ENCODE assay signal across 8 cellular contexts in genomic region chr14:58297762-58298476, GRCh38. TPM values are rescaled to one million over a fixed set of nuclear protein-coding genes. Genes with fewer than 3 reads are reported as not detected.
DNase-seq lines count a peak whose midpoint lies in the region; ATAC-seq and TF ChIP-seq lines count a peak whose summit lies in the region.

No MANE protein-coding gene starts in this region.

- H3K4me3 Mint-ChIP-seq in WTC11: no peak overlapping the region
- no peak overlapping the region for H3K4me3 Mint-ChIP-seq in central memory CD8-positive, alpha-beta T cell

- H3K4me1 Mint-ChIP-seq in WTC11: peaks cover 11% of the 10 kb centered on the region
- H3K4me1 Mint-ChIP-seq in central memory CD8-positive, alpha-beta T cell: peaks cover 34% of the 10 kb centered on the region

- POLR2A ChIA-PET in WTC11 (lab: Charles Lee): interaction anchor here (0.7 to 2.3 kb wide), 9 partner anchors 34 to 1951 kb away, joined by 3 to 21 read pairs (median 4); partner anchors contain the start of genes KIAA0586, PPM1A, PSMA3 and TIMM9

- CTCF ChIA-PET in WTC11 (lab: Charles Lee): interaction anchor here (0.6 to 2.3 kb wide), 3 partner anchors 40 to 98 kb away, joined by 3 to 12 read pairs (median 8); partner anchors contain the start of genes PSMA3 and TOMM20L

- TF ChIP-seq CTCF in WTC11 (IDR thresholded peaks at IDR 0.05): no peak

- no peak overlapping the region for H3K27ac Mint-ChIP-seq in WTC11
- H3K27ac Mint-ChIP-seq in central memory CD8-positive, alpha-beta T cell (ENCODE audit: low read depth): no peak overlapping the region

- peak; percentile 98 for DNase-seq in AG08395 (ENCODE audit: low spot score)
- DNase-seq in NCI-H2227 (lab: John Stamatoyannopoulos, UW; ENCODE audit: unreplicated experiment): peak; percentile 99
- DNase-seq in WTC11 (ENCODE audit: low spot score): peak; percentile 98
- DNase-seq in central memory CD8-positive, alpha-beta T cell (ENCODE audit: low spot score in 2 of 2): peak; percentile 93 to 97
- DNase-seq in iris pigment epithelial cell (ENCODE audit: low read depth): peak; percentile 100
- peak; percentile 95 to 96 for DNase-seq in stimulated activated CD4-positive, alpha-beta T cell treated with anti-CD3 and anti-CD28 coated beads, Interleukin-12 subunit alpha, Interleukin-12 subunit beta, amount 100 ng/mL, for 24 hours (ENCODE audit: low read depth in 2 of 2)

- no peaks in the 10 kb centered on the region for H3K27me3 Mint-ChIP-seq in WTC11 (ENCODE audit: low read depth)
- H3K27me3 Mint-ChIP-seq in central memory CD8-positive, alpha-beta T cell: no peaks in the 10 kb centered on the region

- H3K9me3 Mint-ChIP-seq in WTC11: no peaks in the 10 kb centered on the region
- H3K9me3 Mint-ChIP-seq in central memory CD8-positive, alpha-beta T cell: no peaks in the 10 kb centered on the region

- ATAC-seq in GM18907 (IDR thresholded peaks at IDR 0.05; ENCODE audit: unreplicated experiment): peak; percentile 87
- ATAC-seq in HG03139 (IDR thresholded peaks at IDR 0.05; ENCODE audit: unreplicated experiment): peak; percentile 80
- peak; percentile 92 for ATAC-seq in WTC11
- ATAC-seq in central memory CD8-positive, alpha-beta T cell (replicated peaks; ENCODE audit: extremely low read depth, poor library complexity, severe bottlenecking): peak; percentile 86

- peaks cover 31% of the 10 kb centered on the region for H3K36me3 Mint-ChIP-seq in WTC11
- H3K36me3 Mint-ChIP-seq in central memory CD8-positive, alpha-beta T cell (ENCODE audit: insufficient read depth): peaks cover 49% of the 10 kb centered on the region

TF ChIP-seq in WTC11, 78 proteins besides CTCF, POLR2A, EP300 and RAD21 (continues in another document):
- peak; percentile 28; the same call in 1 of the 2 replicates for TF ChIP-seq USF2 (CRISPR knock-in tag; IDR thresholded peaks at IDR 0.05)
- TF ChIP-seq ZNF512 (CRISPR knock-in tag; IDR thresholded peaks at IDR 0.05; ENCODE audit: borderline replicate concordance): no peak
- TF ChIP-seq ETV6 (CRISPR knock-in tag; IDR thresholded peaks at IDR 0.05): peak; percentile 59
- no peak for TF ChIP-seq ELF4 (CRISPR knock-in tag; IDR thresholded peaks at IDR 0.05; ENCODE audit: low read depth)
- no peak for TF ChIP-seq ZNF416 (CRISPR knock-in tag; IDR thresholded peaks at IDR 0.05)
- TF ChIP-seq E2F1 (CRISPR knock-in tag; IDR thresholded peaks at IDR 0.05): no peak
- no peak for TF ChIP-seq GRHL2 (CRISPR knock-in tag; IDR thresholded peaks at IDR 0.05; ENCODE audit: insufficient replicate concordance, severe bottlenecking)
- no peak for TF ChIP-seq HMGXB4 (CRISPR knock-in tag; IDR thresholded peaks at IDR 0.05)
- TF ChIP-seq ZNF232 (CRISPR knock-in tag; IDR thresholded peaks at IDR 0.05): no peak
- TF ChIP-seq MLX (CRISPR knock-in tag; IDR thresholded peaks at IDR 0.05): no peak
- peak; percentile 95 for TF ChIP-seq ZNF532 (CRISPR knock-in tag; IDR thresholded peaks at IDR 0.05; ENCODE audit: borderline replicate concordance)
- no peak for TF ChIP-seq OVOL2 (CRISPR knock-in tag; IDR thresholded peaks at IDR 0.05; ENCODE audit: borderline replicate concordance)
- TF ChIP-seq NFE2L1 (CRISPR knock-in tag; IDR thresholded peaks at IDR 0.05): no peak
- TF ChIP-seq USF1 (CRISPR knock-in tag; IDR thresholded peaks at IDR 0.05): no peak
- no peak for TF ChIP-seq CREB1 (CRISPR knock-in tag; IDR thresholded peaks at IDR 0.05)
- TF ChIP-seq GABPB1 (CRISPR knock-in tag; IDR thresholded peaks at IDR 0.05): peak; percentile 72; the same call in 1 of the 2 replicates

RNA-seq across cellular contexts. Expression of gene ARID4A, which starts 0.4 kb away (rescaled TPM):
- 12.5 to 15.0 TPM (median 12.6 TPM) in 3 replicates for total RNA-seq in WTC11 (2021)

RNA-seq across cellular contexts. Expression of gene PSMA3, which starts 53.3 kb away (rescaled TPM):
- 260 to 286 TPM (median 270 TPM) in 3 replicates for total RNA-seq in WTC11 (2021)

Comparison
In these comparisons a context has a peak if more than half of its experiments do, and no peak if none do; other contexts are left out.
1. Peak in every context shown above with its lines: DNase-seq and ATAC-seq.